In the genomic region with DNA sequence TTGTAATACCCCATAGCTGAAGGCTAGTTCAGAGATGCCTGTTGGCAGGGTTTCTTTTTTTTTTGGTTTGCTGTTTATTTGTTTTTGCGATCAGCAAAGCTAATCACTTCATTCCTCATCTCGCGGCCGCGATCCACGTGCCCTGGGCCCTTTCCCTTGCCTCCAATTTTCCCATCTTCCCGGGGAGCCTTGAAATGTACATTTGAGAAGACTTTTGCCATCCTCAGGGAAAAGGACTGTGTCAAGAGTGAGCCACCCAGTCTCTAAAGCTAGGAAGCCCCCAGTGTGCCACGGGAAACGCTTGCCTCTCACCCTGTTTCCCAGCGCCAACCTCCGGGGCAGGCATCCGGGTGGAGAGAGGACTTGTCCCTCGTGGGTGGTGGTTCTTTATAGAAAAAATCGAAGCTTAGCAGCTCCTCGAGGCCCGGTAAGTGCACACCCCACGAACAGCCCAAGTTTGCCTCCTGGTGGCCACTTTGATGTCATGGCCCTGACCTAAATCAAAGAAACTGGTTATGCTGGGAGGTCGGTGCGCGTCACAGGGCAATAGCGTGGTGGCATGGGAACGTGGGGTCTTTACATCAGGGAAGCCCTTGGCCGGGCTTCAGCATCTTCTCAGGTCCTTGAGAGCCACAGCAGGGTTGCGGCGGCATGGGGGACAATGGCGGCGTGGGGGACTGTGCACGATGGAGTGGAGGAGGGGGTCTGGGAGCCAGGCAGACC, we compare ENCODE assay signal across 8 cellular contexts. TPM values are rescaled to one million over a fixed set of nuclear protein-coding genes. Genes with fewer than 3 reads are reported as not detected.
DNase-seq lines count a peak whose midpoint lies in the region; ATAC-seq, FAIRE-seq and TF ChIP-seq lines count a peak whose summit lies in the region.
"Had no signal": no experiment of that assay in that cellular context is flagged by ENCODE, and none has a peak within 500 bp of the region (broad histone marks: within the 10 kb centered on the region; RNA-seq: fewer than 3 reads in every experiment).

No MANE protein-coding gene starts in this region.

- no peak overlapping the region for H3K9ac ChIP-seq in keratinocyte (ENCODE audit: control insufficient read depth, extremely low read depth, insufficient read depth, low read length)

- no peaks in the 10 kb centered on the region for H3K79me2 ChIP-seq in keratinocyte (ENCODE audit: control insufficient read depth, insufficient read depth, low read length)

- H2AFZ ChIP-seq in keratinocyte (ENCODE audit: control insufficient read depth, low read length), result no peak overlapping the region

- dilution Hi-C loops in keratinocyte (cut with MboI; ENCODE audit: extremely low pct_ligation_motif_present, low sequenced_read_pairs), result no loop called here

- ATAC-seq in body of pancreas (peak; percentile 59), GM21381 (IDR thresholded peaks at IDR 0.05; ENCODE audit: unreplicated experiment) (no peak), HG03520 (IDR thresholded peaks at IDR 0.05; ENCODE audit: unreplicated experiment) (no peak)
- ATAC-seq in stimulated activated memory B cell treated with anti-CD40 and anti-IgM and Interleukin-4, amounts not matched to agents 10 μg/mL and 1 μg/mL and 100 μg/mL, for 72 hours, result no peak

- no peaks in the 10 kb centered on the region for H3K27me3 Mint-ChIP-seq in stimulated activated memory B cell treated with anti-CD40 and anti-IgM and Interleukin-4, amounts not matched to agents 10 μg/mL and 1 μg/mL and 100 μg/mL, for 72 hours

- H3K4me1 Mint-ChIP-seq in stimulated activated memory B cell treated with anti-CD40 and anti-IgM and Interleukin-4, amounts not matched to agents 10 μg/mL and 1 μg/mL and 100 μg/mL, for 72 hours, result peaks cover 36% of the 10 kb centered on the region

- no peaks in the 10 kb centered on the region for H3K9me3 Mint-ChIP-seq in stimulated activated memory B cell treated with anti-CD40 and anti-IgM and Interleukin-4, amounts not matched to agents 10 μg/mL and 1 μg/mL and 100 μg/mL, for 72 hours
- H3K9me3 Mint-ChIP-seq: T-helper 1 cell treated with Interleukin-12 subunit alpha and Interleukin-12 subunit beta and Interleukin-4 antibody, amounts not matched to agents 30 μg/mL and 1 μg/mL, for 36 hours had no signal

- H3K4me2 ChIP-seq in keratinocyte (ENCODE audit: control insufficient read depth, extremely low read depth, insufficient read depth, low read depth, low read length), result no peak overlapping the region

- H3K4me3 ChIP-seq in body of pancreas (no peak overlapping the region), keratinocyte (ENCODE audit: control insufficient read depth in 2 of 3, extremely low read depth in 1 of 3, insufficient read depth in 2 of 3, low read depth in 1 of 3, low read length in 3 of 3) (no peak overlapping the region)

- no peaks in the 10 kb centered on the region for H4K20me1 ChIP-seq in keratinocyte (ENCODE audit: control insufficient read depth, extremely low read depth, insufficient read depth, low read length)

- H3K36me3 ChIP-seq in body of pancreas (replicated peaks in 1 of 2; ENCODE audit: insufficient read depth in 1 of 2, low read depth in 2 of 2), result no peaks in the 10 kb centered on the region
- H3K36me3 ChIP-seq in keratinocyte (ENCODE audit: control insufficient read depth in 2 of 2, extremely low read depth in 1 of 2, insufficient read depth in 2 of 2, low read length in 2 of 2), result peaks cover 0 to 3% of the 10 kb centered on the region in 2 experiments

- H3K27ac ChIP-seq in body of pancreas (no peak overlapping the region), keratinocyte (ENCODE audit: control insufficient read depth, insufficient read depth, low read length) (no peak overlapping the region)

- FAIRE-seq in keratinocyte (lab: Jason Lieb, UNC), result no peak

- peak overlapping the region; percentile 68 for H3K27ac Mint-ChIP-seq in stimulated activated memory B cell treated with anti-CD40 and anti-IgM and Interleukin-4, amounts not matched to agents 10 μg/mL and 1 μg/mL and 100 μg/mL, for 72 hours
- H3K27ac Mint-ChIP-seq: T-helper 1 cell treated with Interleukin-12 subunit alpha and Interleukin-12 subunit beta and Interleukin-4 antibody, amounts not matched to agents 30 μg/mL and 1 μg/mL, for 36 hours had no signal

- 17 to 33% methylated on average over 7 to 24 of the region's 28 CpGs for WGBS in body of pancreas, 2 donors

- no peaks in the 10 kb centered on the region for H3K36me3 Mint-ChIP-seq in stimulated activated memory B cell treated with anti-CD40 and anti-IgM and Interleukin-4, amounts not matched to agents 10 μg/mL and 1 μg/mL and 100 μg/mL, for 72 hours

- no peak overlapping the region for H3K4me3 Mint-ChIP-seq in stimulated activated memory B cell treated with anti-CD40 and anti-IgM and Interleukin-4, amounts not matched to agents 10 μg/mL and 1 μg/mL and 100 μg/mL, for 72 hours
- H3K4me3 Mint-ChIP-seq: T-helper 1 cell treated with Interleukin-12 subunit alpha and Interleukin-12 subunit beta and Interleukin-4 antibody, amounts not matched to agents 30 μg/mL and 1 μg/mL, for 36 hours had no signal

- peak; percentile 12 to 47 (median 40) for TF ChIP-seq CTCF in body of pancreas (IDR thresholded peaks at IDR 0.05)
- peak; percentile 34 to 46 (median 42) for TF ChIP-seq CTCF in keratinocyte (optimal IDR thresholded peaks at IDR 0.05 in 1 of 3, IDR thresholded peaks at IDR 0.05 in 1 of 3, conservative IDR thresholded peaks at IDR 0.05 in 1 of 3; ENCODE audit: extremely low read depth in 1 of 3, insufficient read depth in 2 of 3, low read length in 3 of 3)

- H3K9me3 ChIP-seq in body of pancreas, result no peaks in the 10 kb centered on the region
- no peaks in the 10 kb centered on the region for H3K9me3 ChIP-seq in keratinocyte (ENCODE audit: control insufficient read depth, low read depth, low read length)

- no peaks in the 10 kb centered on the region for H3K4me1 ChIP-seq in body of pancreas
- H3K4me1 ChIP-seq in keratinocyte (ENCODE audit: control insufficient read depth, extremely low read depth, insufficient read depth, low read length), result peaks cover 3% of the 10 kb centered on the region

- DNase-seq in GM03348 (ENCODE audit: low spot score) (peak; percentile 63), NCI-H69 (lab: John Stamatoyannopoulos, UW) (peak; percentile 19), body of pancreas (peak; percentile 32 to 54 (median 39)), keratinocyte (ENCODE audit: low read depth, low spot score) (no peak)

- H3K27me3 ChIP-seq in body of pancreas, result no peaks in the 10 kb centered on the region
- no peaks in the 10 kb centered on the region for H3K27me3 ChIP-seq in keratinocyte (ENCODE audit: control insufficient read depth, extremely low read depth, insufficient read depth, low read length)

- no peaks in the 10 kb centered on the region for H3K9me1 ChIP-seq in keratinocyte (ENCODE audit: control insufficient read depth, extremely low read depth, insufficient read depth, low read length)

- intact Hi-C loops in body of pancreas (cut with DNase I), result no loop called here

- no peak for TF ChIP-seq POLR2A in body of pancreas (IDR thresholded peaks at IDR 0.05)

RNA-seq across cellular contexts. Expression of a gene that starts 42.0 kb away (rescaled TPM):
- total RNA-seq in body of pancreas, result 10 to 100 TPM in 1 of 2 donors, 1 to 10 TPM in 1; 6.7 to 12.2 TPM
- 9.7 to 13.6 TPM (median 12.5 TPM) in 3 replicates for polyA plus RNA-seq in keratinocyte
- 56.2 TPM for polyA plus RNA-seq in keratinocyte (2011; ENCODE audit: low read depth)
- polyA plus RNA-seq in keratinocyte (2011; cell fraction: cytosol; rRNA removed), result 8.8 and 12.8 TPM in 2 replicates
- 15.7 and 18.2 TPM in 2 replicates for polyA plus RNA-seq in keratinocyte (2011; cell fraction: nucleus; rRNA removed)
- 6.7 and 16.9 TPM in 2 replicates for polyA plus RNA-seq in keratinocyte (2012; ENCODE audit: low replicate concordance)
- polyA minus RNA-seq in keratinocyte, result 7.0 to 14.6 TPM (median 10.3 TPM) in 3 replicates
- 13.6 TPM for polyA minus RNA-seq in keratinocyte (2011; cell fraction: cytosol; rRNA and poly(A)+ RNA removed)
- polyA minus RNA-seq in keratinocyte (2011; cell fraction: nucleus; rRNA and poly(A)+ RNA removed), result 6.8 and 13.3 TPM in 2 replicates
